13 cellular contexts compared by ENCODE assay signal in the genomic region with DNA sequence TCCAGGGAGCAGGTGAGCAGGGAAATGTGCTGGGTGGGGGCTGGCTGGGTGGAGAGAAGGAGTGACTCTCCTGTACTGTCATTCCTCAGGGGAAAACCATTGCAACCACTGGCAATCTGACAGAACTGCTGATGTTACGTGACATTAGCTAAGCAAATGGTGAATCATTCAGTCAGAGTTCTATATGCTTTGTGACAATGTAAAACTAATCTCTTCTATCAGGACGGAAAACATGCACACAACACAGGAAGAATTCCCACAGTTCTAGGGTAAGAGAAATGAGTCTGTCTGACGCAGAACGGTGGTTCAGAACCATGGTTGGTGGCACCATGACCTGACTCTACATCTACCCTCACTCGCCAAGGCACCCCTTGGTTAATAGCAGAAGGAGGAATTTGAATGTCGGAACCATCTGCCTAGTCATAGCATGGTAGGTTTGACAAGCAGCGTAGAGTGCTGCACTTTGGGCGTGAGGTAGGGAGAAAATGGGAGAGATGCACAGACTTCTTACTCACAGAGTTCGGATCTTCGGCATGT.
DNase-seq lines count a peak whose midpoint lies in the region; ATAC-seq and TF ChIP-seq lines count a peak whose summit lies in the region.
"Had no signal": no experiment of that assay in that cellular context is flagged by ENCODE, and none has a peak within 500 bp of the region (broad histone marks: within the 10 kb centered on the region; RNA-seq: fewer than 3 reads in every experiment).

No MANE protein-coding gene starts in this region.

- H3K36me3 ChIP-seq in BE2C, result peaks cover 100% of the 10 kb centered on the region

- ATAC-seq in GM21526 (IDR thresholded peaks at IDR 0.05; ENCODE audit: low FRiP score, unreplicated experiment), result no peak
- ATAC-seq: activated CD8-positive, alpha-beta memory T cell treated with anti-CD3 and anti-CD28 coated beads, Interleukin-2, amount 10 ng/mL, durations not matched to agents 7 days and 5 days had no signal

- peaks cover 12% of the 10 kb centered on the region for H3K4me1 Mint-ChIP-seq in activated T-helper 1 cell treated with anti-CD3 and anti-CD28 coated beads, Interleukin-12 subunit alpha, Interleukin-12 subunit beta, Interleukin-2, Interleukin-4 antibody, amounts not matched to agents 30 ng/mL and 10 ng/mL and 1 ng/mL, durations not matched to agents 14 hours and 24 hours and 36 hours (ENCODE audit: low read depth)
- H3K4me1 Mint-ChIP-seq: activated CD8-positive, alpha-beta memory T cell treated with anti-CD3 and anti-CD28 coated beads, Interleukin-2, amount 10 ng/mL, durations not matched to agents 7 days and 5 days; IgD-negative memory B cell; memory B cell had no signal

- no peaks in the 10 kb centered on the region for H3K36me3 Mint-ChIP-seq in activated T-helper 1 cell treated with anti-CD3 and anti-CD28 coated beads, Interleukin-12 subunit alpha, Interleukin-12 subunit beta, Interleukin-2, Interleukin-4 antibody, amounts not matched to agents 30 ng/mL and 10 ng/mL and 1 ng/mL, durations not matched to agents 14 hours and 24 hours and 36 hours (ENCODE audit: low read depth)
- H3K36me3 Mint-ChIP-seq: activated CD8-positive, alpha-beta memory T cell treated with anti-CD3 and anti-CD28 coated beads, Interleukin-2, amount 10 ng/mL, durations not matched to agents 7 days and 5 days; memory B cell had no signal

- intact Hi-C loops in activated T-helper 1 cell treated with anti-CD3 and anti-CD28 coated beads, Interleukin-12 subunit alpha, Interleukin-12 subunit beta, Interleukin-2, Interleukin-4 antibody, amounts not matched to agents 30 ng/mL and 10 ng/mL and 1 ng/mL, durations not matched to agents 14 hours and 24 hours and 36 hours (cut with micrococcal nuclease), result loop anchor here (2.0 kb wide), 1 partner anchor 20 kb away; no protein-coding TSS in a partner anchor

- no peak overlapping the region for H3K4me3 ChIP-seq in BE2C (ENCODE audit: low read depth, low read length)

- TF ChIP-seq CTCF in BE2C (IDR thresholded peaks at IDR 0.05; ENCODE audit: low read depth, low read length), result no peak

- H3K27me3 ChIP-seq in BE2C, result no peaks in the 10 kb centered on the region

- no peaks in the 10 kb centered on the region for H3K9me3 Mint-ChIP-seq in activated T-helper 1 cell treated with anti-CD3 and anti-CD28 coated beads, Interleukin-12 subunit alpha, Interleukin-12 subunit beta, Interleukin-2, Interleukin-4 antibody, amounts not matched to agents 30 ng/mL and 10 ng/mL and 1 ng/mL, durations not matched to agents 14 hours and 24 hours and 36 hours
- H3K9me3 Mint-ChIP-seq: memory B cell had no signal

- no peaks in the 10 kb centered on the region for H3K9me3 ChIP-seq in BE2C

- peak overlapping the region; percentile 1 for H3K4me3 Mint-ChIP-seq in activated T-helper 1 cell treated with anti-CD3 and anti-CD28 coated beads, Interleukin-12 subunit alpha, Interleukin-12 subunit beta, Interleukin-2, Interleukin-4 antibody, amounts not matched to agents 30 ng/mL and 10 ng/mL and 1 ng/mL, durations not matched to agents 14 hours and 24 hours and 36 hours
- H3K4me3 Mint-ChIP-seq: activated CD8-positive, alpha-beta memory T cell treated with anti-CD3 and anti-CD28 coated beads, Interleukin-2, amount 10 ng/mL, durations not matched to agents 7 days and 5 days; IgD-negative memory B cell; memory B cell had no signal

- peaks cover 7% of the 10 kb centered on the region for H3K27me3 Mint-ChIP-seq in activated T-helper 1 cell treated with anti-CD3 and anti-CD28 coated beads, Interleukin-12 subunit alpha, Interleukin-12 subunit beta, Interleukin-2, Interleukin-4 antibody, amounts not matched to agents 30 ng/mL and 10 ng/mL and 1 ng/mL, durations not matched to agents 14 hours and 24 hours and 36 hours (ENCODE audit: insufficient read depth)

- peaks cover 98% of the 10 kb centered on the region for H3K4me1 ChIP-seq in BE2C

- H3K27ac Mint-ChIP-seq in activated T-helper 1 cell treated with anti-CD3 and anti-CD28 coated beads, Interleukin-12 subunit alpha, Interleukin-12 subunit beta, Interleukin-2, Interleukin-4 antibody, amounts not matched to agents 30 ng/mL and 10 ng/mL and 1 ng/mL, durations not matched to agents 14 hours and 24 hours and 36 hours, result peak overlapping the region; percentile 5
- H3K27ac Mint-ChIP-seq: activated CD8-positive, alpha-beta memory T cell treated with anti-CD3 and anti-CD28 coated beads, Interleukin-2, amount 10 ng/mL, durations not matched to agents 7 days and 5 days; IgD-negative memory B cell; memory B cell had no signal

- peak; percentile 74 for DNase-seq in BE2C
- peak; percentile 52 for DNase-seq in GOT3 (lab: John Stamatoyannopoulos, UW)
- DNase-seq in activated T-helper 1 cell treated with anti-CD3 and anti-CD28 coated beads, Interleukin-12 subunit alpha, Interleukin-12 subunit beta, Interleukin-2, Interleukin-4 antibody, amounts not matched to agents 30 ng/mL and 10 ng/mL and 1 ng/mL, durations not matched to agents 14 hours and 24 hours and 36 hours (ENCODE audit: low spot score), result no peak
- peak; percentile 7 for DNase-seq in kidney tubule cell (ENCODE audit: low spot score)
- DNase-seq in NCI-H526 (lab: John Stamatoyannopoulos, UW), result no peak
- DNase-seq in 8988T, result no peak
- DNase-seq in NK-92 treated with Interleukin-12 subunit alpha and Interleukin-12 subunit beta, amount 100 ng/mL, for 24 hours (lab: John Stamatoyannopoulos, UW), result no peak
- DNase-seq: activated CD8-positive, alpha-beta memory T cell treated with anti-CD3 and anti-CD28 coated beads, Interleukin-2, amount 10 ng/mL, durations not matched to agents 7 days and 5 days; NCI-H187 treated with DMSO at 0.1 percent for 48 hours; stimulated activated naive CD4-positive, alpha-beta T cell treated with Interleukin-2 at 50 U/mL for 16 hours had no signal

Comparison
In these comparisons a context has a peak if more than half of its experiments do, and no peak if none do; other contexts are left out.
1. DNase-seq: peak in BE2C (single experiment), GOT3 (single experiment) and kidney tubule cell (single experiment); none in activated T-helper 1 cell treated with anti-CD3 and anti-CD28 coated beads, Interleukin-12 subunit alpha, Interleukin-12 subunit beta, Interleukin-2, Interleukin-4 antibody, amounts not matched to agents 30 ng/mL and 10 ng/mL and 1 ng/mL, durations not matched to agents 14 hours and 24 hours and 36 hours (single experiment), NCI-H526 (0 of 2), 8988T (single experiment) and NK-92 treated with Interleukin-12 subunit alpha and Interleukin-12 subunit beta, amount 100 ng/mL, for 24 hours (single experiment).